In the genomic region with DNA sequence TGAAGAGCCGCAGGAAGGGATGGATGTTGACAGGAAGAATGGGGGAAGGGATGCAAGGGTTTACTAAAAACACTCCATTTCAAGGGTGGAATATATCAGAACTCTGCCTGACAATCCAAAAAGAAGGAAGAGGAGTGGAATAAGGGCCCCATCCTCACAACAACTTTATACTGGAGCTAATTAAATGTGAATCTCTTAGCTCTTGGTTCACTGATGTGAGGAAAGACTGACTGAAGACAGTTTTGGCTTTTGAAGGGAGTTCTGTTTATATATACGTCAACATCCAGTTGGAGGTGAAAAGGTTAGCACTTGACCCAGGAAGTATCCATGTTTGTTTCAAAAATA, we compare ENCODE assay signal across 27 cellular contexts. TPM values are rescaled to one million over a fixed set of nuclear protein-coding genes. Genes with fewer than 3 reads are reported as not detected.
"Had no signal": no experiment of that assay in that cellular context is flagged by ENCODE, and none has a peak within 500 bp of the region (broad histone marks: within the 10 kb centered on the region; RNA-seq: fewer than 3 reads in every experiment).

No MANE protein-coding gene starts in this region.

- H3K4me3 ChIP-seq: SK-N-MC had no signal

- H3K27ac Mint-ChIP-seq: activated CD4-positive, alpha-beta T cell treated with anti-CD3 and anti-CD28 coated beads, Interleukin-2, amount 10 ng/mL, durations not matched to agents 24 days and 14 days; activated CD8-positive, alpha-beta memory T cell treated with anti-CD3 and anti-CD28 coated beads, Interleukin-2, amount 10 ng/mL, durations not matched to agents 7 days and 5 days; activated naive CD4-positive, alpha-beta T cell treated with anti-CD3 and anti-CD28 coated beads, Interleukin-2, amount 50 U/mL, for 72 hours; activated T-cell treated with anti-CD3 and anti-CD28 coated beads, Interleukin-2, amount 50 U/mL, for 24 hours; activated T-helper 1 cell treated with anti-CD3 and anti-CD28 coated beads, Interleukin-12 subunit alpha, Interleukin-12 subunit beta, Interleukin-2, Interleukin-4 antibody, amounts not matched to agents 30 ng/mL and 10 ng/mL and 1 ng/mL, durations not matched to agents 14 hours and 24 hours and 36 hours; brain; T-cell; WTC11 had no signal

- H3K27ac ChIP-seq: SK-N-MC had no signal

- H3K9me3 Mint-ChIP-seq: activated T-cell treated with anti-CD3 and anti-CD28 coated beads, Interleukin-2, amount 50 U/mL, for 24 hours; activated T-helper 1 cell treated with anti-CD3 and anti-CD28 coated beads, Interleukin-12 subunit alpha, Interleukin-12 subunit beta, Interleukin-2, Interleukin-4 antibody, amounts not matched to agents 30 ng/mL and 10 ng/mL and 1 ng/mL, durations not matched to agents 14 hours and 24 hours and 36 hours; T-cell; WTC11 had no signal

- H3K36me3 Mint-ChIP-seq: brain had no signal

- H3K4me3 Mint-ChIP-seq: activated CD4-positive, alpha-beta T cell treated with anti-CD3 and anti-CD28 coated beads, Interleukin-2, amount 10 ng/mL, durations not matched to agents 24 days and 14 days; activated CD8-positive, alpha-beta memory T cell treated with anti-CD3 and anti-CD28 coated beads, Interleukin-2, amount 10 ng/mL, durations not matched to agents 7 days and 5 days; activated T-cell treated with anti-CD3 and anti-CD28 coated beads, Interleukin-2, amount 50 U/mL, for 24 hours; activated T-helper 1 cell treated with anti-CD3 and anti-CD28 coated beads, Interleukin-12 subunit alpha, Interleukin-12 subunit beta, Interleukin-2, Interleukin-4 antibody, amounts not matched to agents 30 ng/mL and 10 ng/mL and 1 ng/mL, durations not matched to agents 14 hours and 24 hours and 36 hours; T-cell; WTC11 had no signal

- FAIRE-seq: astrocyte had no signal

- DNase-seq: activated CD4-positive, alpha-beta T cell treated with anti-CD3 and anti-CD28 coated beads for 1 hour; activated CD4-positive, alpha-beta T cell treated with anti-CD3 and anti-CD28 coated beads, Interleukin-2, amount 10 ng/mL, durations not matched to agents 24 days and 14 days; activated CD4-positive, alpha-beta T cell treated with anti-CD3 and anti-CD28 coated beads, Interleukin-2, amount 50 U/mL, for 48 hours; activated CD8-positive, alpha-beta memory T cell treated with anti-CD3 and anti-CD28 coated beads, Interleukin-2, amount 10 ng/mL, durations not matched to agents 7 days and 5 days; activated effector memory CD4-positive, alpha-beta T cell treated with Interleukin-2 at 50 U/mL for 16 hours; activated naive CD4-positive, alpha-beta T cell treated with Interleukin-2 at 50 U/mL for 16 hours; activated T-cell treated with anti-CD3 and anti-CD28 coated beads, Interleukin-2, amount 50 U/mL, for 24 hours; amygdala; Kasumi-1; NCI-H1092; NCI-H1417; NCI-H1930; NCI-H2171; NCI-H226; NCI-H510A; NCI-H526 treated with DMSO at 0.1 percent for 48 hours; NCI-H82; RPMI8226; T-cell; T-helper 2 cell had no signal

- ATAC-seq: activated CD8-positive, alpha-beta memory T cell treated with anti-CD3 and anti-CD28 coated beads, Interleukin-2, amount 10 ng/mL, durations not matched to agents 7 days and 5 days; activated naive CD4-positive, alpha-beta T cell treated with anti-CD3 and anti-CD28 coated beads, Interleukin-2, amount 50 U/mL, for 72 hours; Right ventricle myocardium inferior; T-cell had no signal

RNA-seq across cellular contexts. Expression of a gene that starts 3.1 kb away (rescaled TPM):
- total RNA-seq: Right ventricle myocardium inferior, WTC11 had no signal

RNA-seq across cellular contexts. Expression of a gene that starts 9.8 kb away (rescaled TPM):
- total RNA-seq: activated CD4-positive, alpha-beta T cell treated with anti-CD3 and anti-CD28 coated beads, Interleukin-2, amount 10 ng/mL, durations not matched to agents 24 days and 14 days; activated CD8-positive, alpha-beta memory T cell treated with anti-CD3 and anti-CD28 coated beads, Interleukin-2, amount 10 ng/mL, durations not matched to agents 7 days and 5 days; activated naive CD4-positive, alpha-beta T cell treated with anti-CD3 and anti-CD28 coated beads, Interleukin-2, amount 50 U/mL, for 72 hours; activated T-helper 1 cell treated with anti-CD3 and anti-CD28 coated beads, Interleukin-12 subunit alpha, Interleukin-12 subunit beta, Interleukin-2, Interleukin-4 antibody, amounts not matched to agents 30 ng/mL and 10 ng/mL and 1 ng/mL, durations not matched to agents 14 hours and 24 hours and 36 hours; astrocyte; T-cell; WTC11 had no signal

RNA-seq across cellular contexts. Expression of a gene that starts 37.8 kb away (rescaled TPM):
- total RNA-seq: activated CD4-positive, alpha-beta T cell treated with anti-CD3 and anti-CD28 coated beads, Interleukin-2, amount 10 ng/mL, durations not matched to agents 24 days and 14 days; activated CD8-positive, alpha-beta memory T cell treated with anti-CD3 and anti-CD28 coated beads, Interleukin-2, amount 10 ng/mL, durations not matched to agents 7 days and 5 days; activated T-helper 1 cell treated with anti-CD3 and anti-CD28 coated beads, Interleukin-12 subunit alpha, Interleukin-12 subunit beta, Interleukin-2, Interleukin-4 antibody, amounts not matched to agents 30 ng/mL and 10 ng/mL and 1 ng/mL, durations not matched to agents 14 hours and 24 hours and 36 hours; astrocyte; WTC11 had no signal

RNA-seq across cellular contexts. Expression of a gene that starts 50.8 kb away (rescaled TPM):
- total RNA-seq: activated CD4-positive, alpha-beta T cell treated with anti-CD3 and anti-CD28 coated beads, Interleukin-2, amount 10 ng/mL, durations not matched to agents 24 days and 14 days; activated CD8-positive, alpha-beta memory T cell treated with anti-CD3 and anti-CD28 coated beads, Interleukin-2, amount 10 ng/mL, durations not matched to agents 7 days and 5 days; activated naive CD4-positive, alpha-beta T cell treated with anti-CD3 and anti-CD28 coated beads, Interleukin-2, amount 50 U/mL, for 72 hours; activated T-helper 1 cell treated with anti-CD3 and anti-CD28 coated beads, Interleukin-12 subunit alpha, Interleukin-12 subunit beta, Interleukin-2, Interleukin-4 antibody, amounts not matched to agents 30 ng/mL and 10 ng/mL and 1 ng/mL, durations not matched to agents 14 hours and 24 hours and 36 hours; astrocyte; Right ventricle myocardium inferior; WTC11 had no signal

RNA-seq across cellular contexts. Expression of a gene that starts 54.8 kb away (rescaled TPM):
- total RNA-seq: activated CD4-positive, alpha-beta T cell treated with anti-CD3 and anti-CD28 coated beads, Interleukin-2, amount 10 ng/mL, durations not matched to agents 24 days and 14 days; activated CD8-positive, alpha-beta memory T cell treated with anti-CD3 and anti-CD28 coated beads, Interleukin-2, amount 10 ng/mL, durations not matched to agents 7 days and 5 days; activated T-helper 1 cell treated with anti-CD3 and anti-CD28 coated beads, Interleukin-12 subunit alpha, Interleukin-12 subunit beta, Interleukin-2, Interleukin-4 antibody, amounts not matched to agents 30 ng/mL and 10 ng/mL and 1 ng/mL, durations not matched to agents 14 hours and 24 hours and 36 hours; astrocyte; Right ventricle myocardium inferior; WTC11 had no signal
